In genomic region chr11:126007263-126007662, GRCh38 we compare ENCODE assay signal across 13 cellular contexts. TPM values are rescaled to one million over a fixed set of nuclear protein-coding genes. Genes with fewer than 3 reads are reported as not detected.
DNase-seq lines count a peak whose midpoint lies in the region; ATAC-seq and TF ChIP-seq lines count a peak whose summit lies in the region.
"Had no signal": no experiment of that assay in that cellular context is flagged by ENCODE, and none has a peak within 500 bp of the region (broad histone marks: within the 10 kb centered on the region; RNA-seq: fewer than 3 reads in every experiment).

No MANE protein-coding gene starts in this region.

- DNase-seq in H4 (ENCODE audit: low spot score) (peak; percentile 18), RWPE2 (ENCODE audit: low spot score) (no peak), foreskin keratinocyte (peak; percentile 14 to 26), sciatic nerve (ENCODE audit: low spot score) (no peak), NCI-H2029 (lab: John Stamatoyannopoulos, UW) (no peak), Kasumi-1 (lab: John Stamatoyannopoulos, UW) (no peak), SW 1271 (lab: John Stamatoyannopoulos, UW) (no peak), NCI-H2107 treated with DMSO at 0.1 percent for 48 hours (lab: John Stamatoyannopoulos, UW; ENCODE audit: unreplicated experiment) (no peak)
- DNase-seq: DND-41, NCI-H510A treated with DMSO at 0.1 percent for 48 hours, T-helper 2 cell had no signal

- no peaks in the 10 kb centered on the region for H3K9me3 ChIP-seq in RWPE2 (ENCODE audit: severe bottlenecking)

- no peak overlapping the region for H3K27ac ChIP-seq in RWPE2 (ENCODE audit: poor library complexity, severe bottlenecking)
- no peak overlapping the region for H3K27ac ChIP-seq in foreskin keratinocyte
- H3K27ac ChIP-seq: cardiac muscle cell, parathyroid adenoma had no signal

- no peak for TF ChIP-seq CTCF in RWPE2 (IDR thresholded peaks at IDR 0.05; ENCODE audit: poor library complexity, severe bottlenecking)
- TF ChIP-seq CTCF in foreskin keratinocyte (conservative IDR thresholded peaks at IDR 0.05) = no peak

- peaks cover 2% of the 10 kb centered on the region for H3K4me1 ChIP-seq in RWPE2 (ENCODE audit: insufficient read depth, poor library complexity, severe bottlenecking)
- no peaks in the 10 kb centered on the region for H3K4me1 ChIP-seq in foreskin keratinocyte
- H3K4me1 ChIP-seq: parathyroid adenoma had no signal

- intact Hi-C loops in sciatic nerve (cut with DNase I) = no loop called here

- no peak overlapping the region for H3K4me3 ChIP-seq in RWPE2 (ENCODE audit: severe bottlenecking)
- H3K4me3 ChIP-seq: cardiac muscle cell had no signal

- ATAC-seq in RWPE2 (ENCODE audit: low read depth) = peak; percentile 85
- ATAC-seq in foreskin keratinocyte = peak; percentile 79
- peak; percentile 95 for ATAC-seq in sciatic nerve

- H3K27me3 ChIP-seq in RWPE2 (ENCODE audit: insufficient read depth, poor library complexity, severe bottlenecking) (no peaks in the 10 kb centered on the region), foreskin keratinocyte (no peaks in the 10 kb centered on the region)
- H3K27me3 ChIP-seq: cardiac muscle cell had no signal

- no peaks in the 10 kb centered on the region for H3K36me3 ChIP-seq in RWPE2 (ENCODE audit: low read depth)
- H3K36me3 ChIP-seq: cardiac muscle cell had no signal

RNA-seq across cellular contexts. Expression of gene CDON, which starts 55.4 kb away (rescaled TPM):
- 10.1 and 13.4 TPM in 2 replicates for total RNA-seq in H4 (2014; rRNA removed; shearing (Covaris generic))
- 1.7 and 2.3 TPM in 2 replicates for total RNA-seq in foreskin keratinocyte
- 0.36 TPM in 2 replicates for polyA plus RNA-seq in foreskin keratinocyte
- 29.4 TPM for total RNA-seq in sciatic nerve

Comparison
In these comparisons a context has a peak if more than half of its experiments do, and no peak if none do; other contexts are left out.
1. DNase-seq: peak in H4 (single experiment) and foreskin keratinocyte (2 of 2); none in RWPE2 (single experiment), sciatic nerve (single experiment), NCI-H2029 (single experiment), Kasumi-1 (0 of 2), SW 1271 (0 of 2) and NCI-H2107 treated with DMSO at 0.1 percent for 48 hours (single experiment).
2. Peak in every context shown above with its lines, with median percentiles within 50 percentile points of each other: ATAC-seq.